ENCODE assay signal across 1 cellular context in the genomic region with DNA sequence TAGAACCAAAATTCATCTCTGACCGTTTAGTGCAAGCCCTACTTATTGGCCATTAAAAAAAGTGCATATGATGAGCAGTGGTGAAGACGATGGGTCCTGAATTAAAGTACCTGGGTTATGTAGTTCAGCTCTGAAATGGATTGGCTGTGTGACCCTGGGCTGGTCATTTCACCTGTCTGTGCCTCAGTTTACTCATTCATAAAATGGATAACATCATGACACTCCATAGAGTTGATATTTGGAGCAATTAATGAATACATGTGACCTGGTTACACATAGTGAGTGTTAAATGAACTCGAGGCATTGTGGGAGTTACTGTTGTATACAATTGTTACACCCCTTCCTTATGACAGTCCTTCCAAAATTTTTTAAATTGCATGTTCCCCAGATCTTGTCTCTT.
A peak's percentile ranks its signal among the peaks of the same experiment; 100 is the strongest.
TF ChIP-seq lines count a peak whose summit lies in the region.

No MANE protein-coding gene starts in this region.

TF ChIP-seq in A549, 52 proteins besides CTCF, POLR2A, EP300 and RAD21:
- TF ChIP-seq, protein P1, sequence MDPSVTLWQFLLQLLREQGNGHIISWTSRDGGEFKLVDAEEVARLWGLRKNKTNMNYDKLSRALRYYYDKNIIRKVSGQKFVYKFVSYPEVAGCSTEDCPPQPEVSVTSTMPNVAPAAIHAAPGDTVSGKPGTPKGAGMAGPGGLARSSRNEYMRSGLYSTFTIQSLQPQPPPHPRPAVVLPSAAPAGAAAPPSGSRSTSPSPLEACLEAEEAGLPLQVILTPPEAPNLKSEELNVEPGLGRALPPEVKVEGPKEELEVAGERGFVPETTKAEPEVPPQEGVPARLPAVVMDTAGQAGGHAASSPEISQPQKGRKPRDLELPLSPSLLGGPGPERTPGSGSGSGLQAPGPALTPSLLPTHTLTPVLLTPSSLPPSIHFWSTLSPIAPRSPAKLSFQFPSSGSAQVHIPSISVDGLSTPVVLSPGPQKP (IDR thresholded peaks at IDR 0.05; ENCODE audit: low read depth, low read length) = no peak
- TF ChIP-seq KDM5A (IDR thresholded peaks at IDR 0.05) (no peak), RARB (CRISPR knock-in tag; IDR thresholded peaks at IDR 0.05) (no peak), HOXA7 (CRISPR knock-in tag; IDR thresholded peaks at IDR 0.05) (peak; percentile 74; the same call in 1 of the 2 replicates), FOSL2 (IDR thresholded peaks at IDR 0.05) (no peak), FOSL2 (CRISPR knock-in tag; IDR thresholded peaks at IDR 0.05) (no peak), CHD2 (IDR thresholded peaks at IDR 0.05; ENCODE audit: low read length, partially characterized antibody) (no peak), HOXB5 (CRISPR knock-in tag; IDR thresholded peaks at IDR 0.05) (no peak), FOSB (CRISPR knock-in tag; IDR thresholded peaks at IDR 0.05) (peak; percentile 55; the same call in 1 of the 2 replicates), CBX8 (IDR thresholded peaks at IDR 0.05) (no peak)
- TF ChIP-seq, protein P2, sequence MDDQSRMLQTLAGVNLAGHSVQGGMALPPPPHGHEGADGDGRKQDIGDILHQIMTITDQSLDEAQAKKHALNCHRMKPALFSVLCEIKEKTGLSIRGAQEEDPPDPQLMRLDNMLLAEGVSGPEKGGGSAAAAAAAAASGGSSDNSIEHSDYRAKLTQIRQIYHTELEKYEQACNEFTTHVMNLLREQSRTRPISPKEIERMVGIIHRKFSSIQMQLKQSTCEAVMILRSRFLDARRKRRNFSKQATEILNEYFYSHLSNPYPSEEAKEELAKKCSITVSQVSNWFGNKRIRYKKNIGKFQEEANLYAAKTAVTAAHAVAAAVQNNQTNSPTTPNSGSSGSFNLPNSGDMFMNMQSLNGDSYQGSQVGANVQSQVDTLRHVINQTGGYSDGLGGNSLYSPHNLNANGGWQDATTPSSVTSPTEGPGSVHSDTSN (IDR thresholded peaks at IDR 0.05) = no peak
- TF ChIP-seq, protein P3, sequence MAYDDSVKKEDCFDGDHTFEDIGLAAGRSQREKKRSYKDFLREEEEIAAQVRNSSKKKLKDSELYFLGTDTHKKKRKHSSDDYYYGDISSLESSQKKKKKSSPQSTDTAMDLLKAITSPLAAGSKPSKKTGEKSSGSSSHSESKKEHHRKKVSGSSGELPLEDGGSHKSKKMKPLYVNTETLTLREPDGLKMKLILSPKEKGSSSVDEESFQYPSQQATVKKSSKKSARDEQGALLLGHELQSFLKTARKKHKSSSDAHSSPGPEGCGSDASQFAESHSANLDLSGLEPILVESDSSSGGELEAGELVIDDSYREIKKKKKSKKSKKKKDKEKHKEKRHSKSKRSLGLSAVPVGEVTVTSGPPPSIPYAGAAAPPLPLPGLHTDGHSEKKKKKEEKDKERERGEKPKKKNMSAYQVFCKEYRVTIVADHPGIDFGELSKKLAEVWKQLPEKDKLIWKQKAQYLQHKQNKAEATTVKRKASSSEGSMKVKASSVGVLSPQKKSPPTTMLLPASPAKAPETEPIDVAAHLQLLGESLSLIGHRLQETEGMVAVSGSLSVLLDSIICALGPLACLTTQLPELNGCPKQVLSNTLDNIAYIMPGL (CRISPR knock-in tag; IDR thresholded peaks at IDR 0.05; ENCODE audit: borderline replicate concordance) = peak; percentile 48; the same call in 1 of the 2 replicates
